ENCODE assay signal across 1 cellular context in genomic region chr4:186298034-186298647, GRCh38.
TF ChIP-seq lines count a peak whose summit lies in the region.

No MANE protein-coding gene starts in this region.

TF ChIP-seq in WTC11, 78 proteins besides CTCF, POLR2A, EP300 and RAD21 (continued from another document):
- TF ChIP-seq AR (CRISPR knock-in tag; IDR thresholded peaks at IDR 0.05) (no peak), FOXP4 (CRISPR knock-in tag; IDR thresholded peaks at IDR 0.05) (no peak), ZNF263 (CRISPR knock-in tag; IDR thresholded peaks at IDR 0.05; ENCODE audit: low read depth) (no peak), TEAD1 (CRISPR knock-in tag; IDR thresholded peaks at IDR 0.05) (no peak), ZBTB21 (CRISPR knock-in tag; IDR thresholded peaks at IDR 0.05; ENCODE audit: borderline replicate concordance) (no peak), ATF2 (CRISPR knock-in tag; IDR thresholded peaks at IDR 0.05; ENCODE audit: borderline replicate concordance, low read depth) (no peak), USF1 (CRISPR knock-in tag; IDR thresholded peaks at IDR 0.05) (no peak), ZNF121 (CRISPR knock-in tag; IDR thresholded peaks at IDR 0.05) (no peak), JAZF1 (CRISPR knock-in tag; IDR thresholded peaks at IDR 0.05) (no peak), MXD4 (CRISPR knock-in tag; IDR thresholded peaks at IDR 0.05; ENCODE audit: borderline replicate concordance) (no peak), SMAD3 (CRISPR knock-in tag; IDR thresholded peaks at IDR 0.05; ENCODE audit: borderline replicate concordance) (no peak), ZNF512 (CRISPR knock-in tag; IDR thresholded peaks at IDR 0.05; ENCODE audit: borderline replicate concordance) (no peak), PRDM15 (CRISPR knock-in tag; IDR thresholded peaks at IDR 0.05) (peak; percentile 68; the same call in 1 of the 2 replicates), ZNF423 (CRISPR knock-in tag; IDR thresholded peaks at IDR 0.05) (0 out of 2 replicates have a peak, but pooled peaks have one; percentile 21), ETV6 (CRISPR knock-in tag; IDR thresholded peaks at IDR 0.05) (no peak), RORB (CRISPR knock-in tag; IDR thresholded peaks at IDR 0.05) (no peak), SMAD4 (CRISPR knock-in tag; IDR thresholded peaks at IDR 0.05) (no peak)
